ENCODE assay signal across 26 cellular contexts in the genomic region with DNA sequence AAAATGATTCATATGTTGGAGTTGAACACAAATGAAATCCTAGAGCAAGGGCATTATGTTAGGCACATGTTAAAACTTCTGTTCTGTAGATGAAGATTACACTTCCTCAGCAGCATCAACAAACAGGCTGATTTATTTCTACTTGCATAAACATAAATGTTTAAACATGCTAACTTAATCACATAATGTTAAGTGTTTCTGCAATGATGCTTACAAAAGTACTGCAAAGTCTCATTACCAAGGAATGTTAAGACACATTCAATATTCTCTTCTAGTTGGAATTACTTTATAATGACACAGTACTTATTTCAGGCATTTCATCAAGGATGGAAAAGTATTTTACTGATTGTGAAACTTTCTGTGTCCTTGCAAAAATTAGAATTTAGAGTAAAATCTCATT.
"Had no signal": no experiment of that assay in that cellular context is flagged by ENCODE, and none has a peak within 500 bp of the region (broad histone marks: within the 10 kb centered on the region; RNA-seq: fewer than 3 reads in every experiment).

No MANE protein-coding gene starts in this region.

- DNase-seq: colonic mucosa; cortex of kidney; effector CD8-positive, alpha-beta T cell; effector memory CD8-positive, alpha-beta T cell; endodermal cell; erythroblast; esophagus squamous epithelium; glutamatergic neuron; head of caudate nucleus; heart right ventricle; hippocampal formation; left cardiac atrium; left lung; left ventricle myocardium superior; lower lobe of right lung; mesendoderm; midbrain; naive thymus-derived CD4-positive, alpha-beta T cell had no signal

- H3K36me3 ChIP-seq: colonic mucosa, esophagus squamous epithelium, heart right ventricle, left lung, lower lobe of right lung had no signal

- H3K4me1 ChIP-seq: colonic mucosa, esophagus squamous epithelium, foreskin keratinocyte, heart right ventricle, left lung, lower lobe of right lung had no signal

- H3K27me3 ChIP-seq: colonic mucosa, esophagus squamous epithelium, foreskin keratinocyte, heart right ventricle, left lung had no signal

- H3K4me1 Mint-ChIP-seq: naive thymus-derived CD4-positive, alpha-beta T cell had no signal

- H3K36me3 Mint-ChIP-seq: naive thymus-derived CD4-positive, alpha-beta T cell had no signal

- H3K9me3 ChIP-seq: colonic mucosa, esophagus squamous epithelium, heart right ventricle, left lung, lower lobe of right lung had no signal

- H3K4me3 Mint-ChIP-seq: dendritic cell treated with granulocyte-macrophage colony-stimulating factor and Interleukin-4, amounts not matched to agents 40 ng/mL and 50 ng/mL, for 4 days; effector memory CD8-positive, alpha-beta T cell; endodermal cell; naive thymus-derived CD4-positive, alpha-beta T cell had no signal

- ATAC-seq: effector memory CD8-positive, alpha-beta T cell; esophagus mucosa; foreskin keratinocyte; heart right ventricle; left cardiac atrium; left lung; left ventricle myocardium superior; lower lobe of right lung; naive thymus-derived CD4-positive, alpha-beta T cell had no signal

- H3K27me3 Mint-ChIP-seq: dendritic cell treated with granulocyte-macrophage colony-stimulating factor and Interleukin-4, amounts not matched to agents 40 ng/mL and 50 ng/mL, for 4 days; effector memory CD8-positive, alpha-beta T cell; naive thymus-derived CD4-positive, alpha-beta T cell had no signal

- FAIRE-seq: endometrium, frontal cortex, islet of Langerhans, keratinocyte had no signal

- H3K27ac ChIP-seq: colonic mucosa, epithelial cell of prostate, esophagus squamous epithelium, foreskin keratinocyte, heart right ventricle, left lung, lower lobe of right lung had no signal

- H3K9me3 Mint-ChIP-seq: dendritic cell treated with granulocyte-macrophage colony-stimulating factor and Interleukin-4, amounts not matched to agents 40 ng/mL and 50 ng/mL, for 4 days; endodermal cell had no signal

- H3K27ac Mint-ChIP-seq: dendritic cell treated with granulocyte-macrophage colony-stimulating factor and Interleukin-4, amounts not matched to agents 40 ng/mL and 50 ng/mL, for 4 days; effector memory CD8-positive, alpha-beta T cell; endodermal cell; naive thymus-derived CD4-positive, alpha-beta T cell had no signal

- H3K4me3 ChIP-seq: colonic mucosa, esophagus squamous epithelium, heart right ventricle, left lung, lower lobe of right lung had no signal
